Comparison of ENCODE assay signal across 26 cellular contexts in the genomic region with DNA sequence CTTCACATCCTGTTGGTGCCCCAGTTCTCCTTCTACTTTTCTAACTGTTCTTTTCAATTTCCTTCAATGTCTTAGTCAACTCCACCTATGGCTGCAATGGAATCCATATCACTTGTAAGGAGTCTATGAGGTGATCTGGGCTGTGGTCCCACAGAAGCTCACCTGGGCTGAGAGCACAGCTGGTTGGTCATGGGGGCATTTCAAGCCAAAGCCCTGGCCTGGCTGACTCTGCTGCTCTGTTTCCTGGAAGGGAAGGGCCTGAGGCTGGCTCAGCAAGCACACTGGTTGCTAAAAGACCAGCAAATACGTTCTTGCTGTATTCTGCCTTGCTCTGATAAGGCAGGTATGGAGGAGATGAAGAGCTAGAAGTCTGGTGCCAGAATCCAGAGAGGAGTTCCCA. TPM values are rescaled to one million over a fixed set of nuclear protein-coding genes. Genes with fewer than 3 reads are reported as not detected.
A peak's percentile ranks its signal among the peaks of the same experiment; 100 is the strongest.
DNase-seq lines count a peak whose midpoint lies in the region; ATAC-seq and TF ChIP-seq lines count a peak whose summit lies in the region.
"Had no signal": no experiment of that assay in that cellular context is flagged by ENCODE, and none has a peak within 500 bp of the region (broad histone marks: within the 10 kb centered on the region; RNA-seq: fewer than 3 reads in every experiment).

No MANE protein-coding gene starts in this region.

- intact Hi-C loops in MCF 10A (cut with micrococcal nuclease) (no loop called here), breast epithelium (cut with DNase I; ENCODE audit: low total_unique reads) (no loop called here), aorta (cut with DNase I) (loop anchor here in 1 of 2 donors (5.0 kb wide), 1 partner anchor 33 kb away; no protein-coding TSS in a partner anchor)

- H3K9me3 ChIP-seq in breast epithelium = peaks cover 0 to 8% of the 10 kb centered on the region in 2 donors
- no peaks in the 10 kb centered on the region for H3K9me3 ChIP-seq in aorta (ENCODE audit: control insufficient read depth, low read length)
- H3K9me3 ChIP-seq: BE2C had no signal

- peaks cover 17% of the 10 kb centered on the region for H3K36me3 Mint-ChIP-seq in MCF 10A (ENCODE audit: insufficient read depth, unreplicated experiment)
- peaks cover 1% of the 10 kb centered on the region for H3K36me3 Mint-ChIP-seq in progenitor cell of endocrine pancreas (ENCODE audit: insufficient read depth)
- no peaks in the 10 kb centered on the region for H3K36me3 Mint-ChIP-seq in activated naive CD4-positive, alpha-beta T cell treated with anti-CD3 and anti-CD28 coated beads, Interleukin-2, amount 10 ng/mL, durations not matched to agents 7 days and 5 days

- H3K4me3 Mint-ChIP-seq in MCF 10A (ENCODE audit: unreplicated experiment) = no peak overlapping the region
- H3K4me3 Mint-ChIP-seq in progenitor cell of endocrine pancreas (ENCODE audit: low read depth) = no peak overlapping the region
- H3K4me3 Mint-ChIP-seq in activated naive CD4-positive, alpha-beta T cell treated with anti-CD3 and anti-CD28 coated beads, Interleukin-2, amount 10 ng/mL, durations not matched to agents 7 days and 5 days = no peak overlapping the region
- H3K4me3 Mint-ChIP-seq: GM23338, HFFc6 had no signal

- H3K4me1 ChIP-seq in breast epithelium (no peaks in the 10 kb centered on the region), aorta (ENCODE audit: control insufficient read depth in 1 of 2, insufficient read depth in 2 of 2, low read length in 2 of 2) (no peaks in the 10 kb centered on the region)
- H3K4me1 ChIP-seq: BE2C, HAP-1 had no signal

- WGBS in aorta, 2 donors = 82 to 88% methylated on average over 1 of the region's 1 CpG

- POLR2A ChIA-PET in MCF 10A (lab: Yijun Ruan, JAX) = interaction anchor here (0.5 to 1.5 kb wide), 5 partner anchors 8 to 30 kb away, joined by 3 to 5 read pairs (median 3); no protein-coding TSS in a partner anchor

- DNase-seq in MCF 10A (ENCODE audit: unreplicated experiment) (no peak), breast epithelium (ENCODE audit: low spot score in 2 of 2) (no peak), islet precursor cell (peak; percentile 20), progenitor cell of endocrine pancreas (ENCODE audit: low spot score, unreplicated experiment) (no peak), aorta (peak; percentile 21 to 41), DMS79 treated with DMSO at 0.1 percent for 48 hours (lab: John Stamatoyannopoulos, UW) (no peak)
- no peak for DNase-seq in activated naive CD4-positive, alpha-beta T cell treated with anti-CD3 and anti-CD28 coated beads, Interleukin-2, amount 10 ng/mL, durations not matched to agents 7 days and 5 days
- DNase-seq: 8988T; ACHN; BE2C; DMS153; HFFc6; KG1; NCI-H1048; NCI-H1417; NCI-H1694; NCI-H2029 treated with DMSO at 0.1 percent for 48 hours; NCI-H446 treated with DMSO at 0.1 percent for 48 hours; NCI-H526; NCI-H82; NK-92 treated with Interleukin-12 subunit alpha and Interleukin-12 subunit beta, amount 100 ng/mL, for 24 hours; SHP77 treated with DMSO at 0.1 percent for 48 hours had no signal

- H3K27me3 Mint-ChIP-seq in MCF 10A (ENCODE audit: insufficient read depth, unreplicated experiment) (no peaks in the 10 kb centered on the region), progenitor cell of endocrine pancreas (peaks cover 3% of the 10 kb centered on the region)
- peaks cover 6% of the 10 kb centered on the region for H3K27me3 Mint-ChIP-seq in activated naive CD4-positive, alpha-beta T cell treated with anti-CD3 and anti-CD28 coated beads, Interleukin-2, amount 10 ng/mL, durations not matched to agents 7 days and 5 days

- TF ChIP-seq POLR2A in breast epithelium (IDR thresholded peaks at IDR 0.05) = no peak

- H3K4me3 ChIP-seq in breast epithelium (no peak overlapping the region), aorta (ENCODE audit: low read length in 2 of 2) (no peak overlapping the region)
- H3K4me3 ChIP-seq: GM23338, HAP-1, PC-9 had no signal

- H3K27ac Mint-ChIP-seq in MCF 10A (ENCODE audit: low read depth, unreplicated experiment) = peak overlapping the region; percentile 36
- H3K27ac Mint-ChIP-seq in progenitor cell of endocrine pancreas = peak overlapping the region; percentile 29
- no peak overlapping the region for H3K27ac Mint-ChIP-seq in activated naive CD4-positive, alpha-beta T cell treated with anti-CD3 and anti-CD28 coated beads, Interleukin-2, amount 10 ng/mL, durations not matched to agents 7 days and 5 days
- H3K27ac Mint-ChIP-seq: GM23338, HFFc6 had no signal

- TF ChIP-seq CTCF in MCF 10A (IDR thresholded peaks at IDR 0.05; ENCODE audit: unreplicated experiment) (no peak), breast epithelium (IDR thresholded peaks at IDR 0.05) (no peak), progenitor cell of endocrine pancreas (IDR thresholded peaks at IDR 0.05; ENCODE audit: unreplicated experiment) (no peak)

- no TSS peak for BruUV-seq in MCF 10A (replicated peaks; lab: Mats Ljungman, UMichigan)

- H3K36me3 ChIP-seq in breast epithelium = no peaks in the 10 kb centered on the region
- H3K36me3 ChIP-seq in aorta (ENCODE audit: control insufficient read depth in 1 of 2, insufficient read depth in 2 of 2, low read length in 1 of 2) = peaks cover 0 to 2% of the 10 kb centered on the region in 2 donors
- H3K36me3 ChIP-seq: BE2C, HAP-1 had no signal

- no peak overlapping the region for H3K27ac ChIP-seq in breast epithelium
- H3K27ac ChIP-seq in aorta (ENCODE audit: low read depth in 1 of 2, low read length in 2 of 2) = peak overlapping the region in 1 of 2 donors; percentile 73
- H3K27ac ChIP-seq: PC-9 had no signal

- H3K9me3 Mint-ChIP-seq in MCF 10A (ENCODE audit: unreplicated experiment) (peaks cover 8% of the 10 kb centered on the region), progenitor cell of endocrine pancreas (ENCODE audit: low read depth) (peaks cover 9% of the 10 kb centered on the region)
- H3K9me3 Mint-ChIP-seq in activated naive CD4-positive, alpha-beta T cell treated with anti-CD3 and anti-CD28 coated beads, Interleukin-2, amount 10 ng/mL, durations not matched to agents 7 days and 5 days = peaks cover 5% of the 10 kb centered on the region

- H3K27me3 ChIP-seq in breast epithelium (no peaks in the 10 kb centered on the region), aorta (ENCODE audit: control insufficient read depth in 1 of 2, insufficient read depth in 2 of 2, low read length in 1 of 2) (no peaks in the 10 kb centered on the region)
- H3K27me3 ChIP-seq: BE2C had no signal

- H3K4me1 Mint-ChIP-seq in MCF 10A (ENCODE audit: insufficient read depth, unreplicated experiment) (peaks cover 30% of the 10 kb centered on the region), progenitor cell of endocrine pancreas (ENCODE audit: low read depth) (no peaks in the 10 kb centered on the region)
- H3K4me1 Mint-ChIP-seq in activated naive CD4-positive, alpha-beta T cell treated with anti-CD3 and anti-CD28 coated beads, Interleukin-2, amount 10 ng/mL, durations not matched to agents 7 days and 5 days = no peaks in the 10 kb centered on the region
- H3K4me1 Mint-ChIP-seq: GM23338 had no signal

- ATAC-seq in aorta (ENCODE audit: low FRiP score) (no peak), HG03520 (IDR thresholded peaks at IDR 0.05; ENCODE audit: unreplicated experiment) (no peak)
- ATAC-seq: GM23338 had no signal

- CTCF ChIA-PET in MCF 10A (lab: Yijun Ruan, JAX) = interaction anchor here (0.7 to 1.8 kb wide), 7 partner anchors 11 to 133 kb away, joined by 3 to 7 read pairs (median 3); no protein-coding TSS in a partner anchor
- CTCF ChIA-PET in activated naive CD4-positive, alpha-beta T cell treated with anti-CD3 and anti-CD28 coated beads, Interleukin-2, amount 10 ng/mL, durations not matched to agents 7 days and 5 days (lab: Charles Lee) = interaction anchor here (1.0 to 1.1 kb wide), 2 partner anchors 18 to 37 kb away, joined by 3 read pairs; no protein-coding TSS in a partner anchor

RNA-seq across cellular contexts. Expression of gene AMOTL2, which starts 29.0 kb away (rescaled TPM):
- 92.6 and 137 TPM in 2 replicates for total RNA-seq in MCF 10A (2022)
- 100 to 1,000 TPM in 1 of 3 donors, 10 to 100 TPM in 2; 78.3 to 281 (median 83.2) TPM for total RNA-seq in breast epithelium
- total RNA-seq in progenitor cell of endocrine pancreas = 93.2 and 94.4 TPM in 2 replicates
- total RNA-seq in aorta = 100 to 1,000 TPM in 1 of 2 donors, 10 to 100 TPM in 1; 82.1 to 118 TPM
- 10 to 100 TPM; 12.4 to 29.3 TPM for polyA plus RNA-seq in aorta

Comparison
In these comparisons a context has a peak if more than half of its experiments do, and no peak if none do; other contexts are left out.
1. DNase-seq: peak in islet precursor cell (single experiment) and aorta (2 of 2); none in MCF 10A (single experiment), breast epithelium (0 of 2), progenitor cell of endocrine pancreas (single experiment), DMS79 treated with DMSO at 0.1 percent for 48 hours (single experiment) and activated naive CD4-positive, alpha-beta T cell treated with anti-CD3 and anti-CD28 coated beads, Interleukin-2, amount 10 ng/mL, durations not matched to agents 7 days and 5 days (single experiment).